Comparison of ENCODE assay signal across 17 cellular contexts in genomic region chr3:196246612-196247308, GRCh38. TPM values are rescaled to one million over a fixed set of nuclear protein-coding genes. Genes with fewer than 3 reads are reported as not detected.
A peak's percentile ranks its signal among the peaks of the same experiment; 100 is the strongest.
DNase-seq lines count a peak whose midpoint lies in the region; ATAC-seq and TF ChIP-seq lines count a peak whose summit lies in the region.
"Had no signal": no experiment of that assay in that cellular context is flagged by ENCODE, and none has a peak within 500 bp of the region (broad histone marks: within the 10 kb centered on the region; RNA-seq: fewer than 3 reads in every experiment).

No MANE protein-coding gene starts in this region.

- H3K4me3 ChIP-seq in choroid plexus epithelial cell (ENCODE audit: low read depth, low read length), result no peak overlapping the region
- no peak overlapping the region for H3K4me3 ChIP-seq in upper lobe of right lung
- H3K4me3 ChIP-seq: cardiac muscle cell, PC-9, vagina had no signal

- H3K4me1 ChIP-seq in upper lobe of right lung, result no peaks in the 10 kb centered on the region
- H3K4me1 ChIP-seq: vagina had no signal

- peaks cover 38% of the 10 kb centered on the region for H3K36me3 ChIP-seq in upper lobe of right lung

- intact Hi-C loops in upper lobe of right lung (cut with DNase I), result no loop called here

- DNase-seq in stimulated activated CD4-positive, alpha-beta T cell treated with anti-CD3 and anti-CD28 coated beads, Interleukin-4, amount 100 ng/mL, for 24 hours, result peak; percentile 7
- no peak for DNase-seq in stimulated activated CD4-positive, alpha-beta T cell treated with anti-CD3 and anti-CD28 coated beads, Interleukin-12 subunit alpha, Interleukin-12 subunit beta, amount 100 ng/mL, for 4 hours
- DNase-seq in NOMO-1 treated with DMSO at 0.1 percent for 48 hours (lab: John Stamatoyannopoulos, UW; ENCODE audit: unreplicated experiment), result peak; percentile 99
- DNase-seq in choroid plexus epithelial cell (ENCODE audit: low read depth), result peak; percentile 62
- no peak for DNase-seq in upper lobe of right lung
- no peak for DNase-seq in iPS-NIHi11 (ENCODE audit: low spot score)
- DNase-seq in amniotic stem cell (lab: John Stamatoyannopoulos, UW), result no peak
- DNase-seq: H7, naive B cell, NCI-H2081, PC-9 had no signal

- ATAC-seq in upper lobe of right lung, result peak; percentile 36
- ATAC-seq in GM18907 (IDR thresholded peaks at IDR 0.05; ENCODE audit: unreplicated experiment), result no peak
- ATAC-seq: esophagus mucosa had no signal

- H3K27me3 ChIP-seq in upper lobe of right lung, result no peaks in the 10 kb centered on the region
- H3K27me3 ChIP-seq: cardiac muscle cell, vagina had no signal

- no peak for TF ChIP-seq CTCF in choroid plexus epithelial cell (conservative IDR thresholded peaks at IDR 0.05; ENCODE audit: low read depth, low read length)
- TF ChIP-seq CTCF in upper lobe of right lung (IDR thresholded peaks at IDR 0.05), result no peak

- no peak overlapping the region for H3K27ac ChIP-seq in upper lobe of right lung
- H3K27ac ChIP-seq: cardiac muscle cell, PC-9, vagina had no signal

- H3K9me3 ChIP-seq in upper lobe of right lung, result no peaks in the 10 kb centered on the region
- H3K9me3 ChIP-seq: vagina had no signal

RNA-seq across cellular contexts. Expression of gene SLC51A, which starts 30.4 kb away (rescaled TPM):
- not detected for total RNA-seq in upper lobe of right lung
- total RNA-seq: cardiac muscle cell; esophagus mucosa; T-helper 2 cell treated with Interferon-gamma antibody and Interleukin-4, amounts not matched to agents 100 ng/mL and 5 ng/mL, for 36 hours had no signal

RNA-seq across cellular contexts. Expression of gene ZDHHC19, which starts 35.6 kb away (rescaled TPM):
- not detected for total RNA-seq in upper lobe of right lung
- total RNA-seq: esophagus mucosa; H7; PC-9; skeletal muscle tissue; T-helper 2 cell treated with Interferon-gamma antibody and Interleukin-4, amounts not matched to agents 100 ng/mL and 5 ng/mL, for 36 hours; vagina had no signal

RNA-seq across cellular contexts. Expression of gene PCYT1A, which starts 40.8 kb away (rescaled TPM):
- 58.4 TPM for total RNA-seq in upper lobe of right lung

Comparison
In these comparisons a context has a peak if more than half of its experiments do, and no peak if none do; other contexts are left out.
1. DNase-seq: peak in stimulated activated CD4-positive, alpha-beta T cell treated with anti-CD3 and anti-CD28 coated beads, Interleukin-4, amount 100 ng/mL, for 24 hours (single experiment), NOMO-1 treated with DMSO at 0.1 percent for 48 hours (single experiment) and choroid plexus epithelial cell (single experiment); none in stimulated activated CD4-positive, alpha-beta T cell treated with anti-CD3 and anti-CD28 coated beads, Interleukin-12 subunit alpha, Interleukin-12 subunit beta, amount 100 ng/mL, for 4 hours (single experiment), upper lobe of right lung (single experiment), iPS-NIHi11 (single experiment) and amniotic stem cell (single experiment).